1 cellular context compared by ENCODE assay signal in the genomic region with DNA sequence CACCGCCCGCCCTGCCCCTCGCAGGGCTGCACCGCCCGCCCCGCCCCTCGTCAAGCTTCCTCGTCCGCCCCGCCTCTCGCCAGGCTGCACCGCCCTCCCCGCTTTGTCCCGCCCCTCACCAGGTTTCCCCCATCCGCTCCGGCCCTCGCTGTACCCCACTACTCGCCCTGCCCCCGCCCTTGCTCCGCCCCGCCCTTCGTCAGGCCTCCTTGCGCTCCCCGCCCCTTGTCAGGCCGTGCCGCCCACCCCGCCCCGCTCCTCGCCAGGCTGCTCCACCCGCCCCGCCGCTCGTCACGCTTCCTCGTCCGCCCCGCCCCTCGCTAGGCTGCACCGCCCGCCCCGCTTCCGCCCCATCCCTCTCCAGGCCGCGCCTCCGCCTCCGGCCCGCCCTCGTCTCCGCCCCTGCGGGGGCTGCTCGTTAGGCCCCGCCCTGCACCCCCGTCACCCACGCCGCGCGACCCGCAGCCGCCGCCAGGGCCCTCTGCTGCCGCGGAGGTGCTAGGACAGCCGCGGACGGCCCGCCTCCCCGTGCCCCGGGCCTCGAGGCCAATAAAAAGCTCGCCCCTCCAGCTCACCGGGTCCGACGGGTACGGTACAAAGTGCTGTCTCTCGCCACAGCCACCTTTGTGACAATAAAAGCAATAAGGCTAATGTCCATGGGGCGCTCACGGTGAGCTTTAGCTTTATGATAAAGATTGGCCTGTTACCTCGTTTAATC.
TF ChIP-seq lines count a peak whose summit lies in the region.

No MANE protein-coding gene starts in this region.

TF ChIP-seq in GM12878, 131 proteins besides CTCF, POLR2A, EP300 and RAD21 (continued from another document):
- TF ChIP-seq ZBTB11 (CRISPR knock-in tag; IDR thresholded peaks at IDR 0.05) (no peak), TCF12 (IDR thresholded peaks at IDR 0.05; ENCODE audit: low read depth, low read length) (no peak), ZNF274 (IDR thresholded peaks at IDR 0.05; ENCODE audit: insufficient read depth, insufficient read length) (no peak), CREM (IDR thresholded peaks at IDR 0.05; ENCODE audit: low read depth) (peak; percentile 51; the same call in 1 of the 2 replicates), SMC3 (IDR thresholded peaks at IDR 0.05; ENCODE audit: borderline replicate concordance, low read length) (no peak), EGR1 (IDR thresholded peaks at IDR 0.05; ENCODE audit: borderline replicate concordance in 1 of 2, low read depth in 2 of 2, low read length in 2 of 2) (peak in 1 of 2 experiments; percentile 98; a peak in 2 of 3 replicates), RUNX3 (IDR thresholded peaks at IDR 0.05; ENCODE audit: low read length) (peak; percentile 21; the same call in 1 of the 2 replicates), EZH2 (IDR thresholded peaks at IDR 0.05; ENCODE audit: borderline replicate concordance, control insufficient read depth, low read depth, low read length) (no peak), E2F8 (IDR thresholded peaks at IDR 0.05; ENCODE audit: low read depth, partially characterized antibody) (no peak), MXI1 (IDR thresholded peaks at IDR 0.05; ENCODE audit: low read depth, low read length) (peak; percentile 41; the same call in 1 of the 2 replicates), NR2C2 (IDR thresholded peaks at IDR 0.05; ENCODE audit: borderline replicate concordance, control insufficient read depth, insufficient read length, low read depth) (no peak), ETV6 (conservative IDR thresholded peaks at IDR 0.05 in 1 of 2, IDR thresholded peaks at IDR 0.05 in 1 of 2; ENCODE audit: borderline replicate concordance in 1 of 2, low read depth in 1 of 2) (no peak), HDGF (IDR thresholded peaks at IDR 0.05) (no peak), BHLHE40 (IDR thresholded peaks at IDR 0.05; ENCODE audit: borderline replicate concordance in 1 of 2, low read depth in 2 of 2, low read length in 1 of 2) (peak; percentile 63 to 81; a peak in 3 of 4 replicates), NFIC (IDR thresholded peaks at IDR 0.05; ENCODE audit: low read depth, low read length) (no peak), ZBTB4 (CRISPR knock-in tag; IDR thresholded peaks at IDR 0.05) (no peak), ASH2L (IDR thresholded peaks at IDR 0.05; ENCODE audit: borderline replicate concordance, low read depth) (no peak), SIN3A (IDR thresholded peaks at IDR 0.05; ENCODE audit: low read depth, low read length) (peak; percentile 36; the same call in 1 of the 2 replicates), ZBTB33 (IDR thresholded peaks at IDR 0.05) (no peak), FOXM1 (IDR thresholded peaks at IDR 0.05; ENCODE audit: low read depth, low read length) (no peak), MEF2B (IDR thresholded peaks at IDR 0.05; ENCODE audit: partially characterized antibody, poor library complexity, severe bottlenecking) (no peak), STAT3 (IDR thresholded peaks at IDR 0.05; ENCODE audit: low read depth, low read length) (no peak), TBL1XR1 (IDR thresholded peaks at IDR 0.05; ENCODE audit: low read depth, low read length) (no peak), E2F4 (IDR thresholded peaks at IDR 0.05; ENCODE audit: low read depth, low read length) (no peak), RB1 (IDR thresholded peaks at IDR 0.05; ENCODE audit: borderline replicate concordance) (peak; percentile 61; the same call in 1 of the 2 replicates)
